In genomic region chr19:4140237-4140711, GRCh38 we compare ENCODE assay signal across 9 cellular contexts. TPM values are rescaled to one million over a fixed set of nuclear protein-coding genes. Genes with fewer than 3 reads are reported as not detected.
DNase-seq lines count a peak whose midpoint lies in the region; ATAC-seq and TF ChIP-seq lines count a peak whose summit lies in the region.
"Had no signal": no experiment of that assay in that cellular context is flagged by ENCODE, and none has a peak within 500 bp of the region (broad histone marks: within the 10 kb centered on the region; RNA-seq: fewer than 3 reads in every experiment).

No MANE protein-coding gene starts in this region.

- WGBS in gastroesophageal sphincter (ENCODE audit: low coverage in 1 of 2), 2 donors = 4% methylated on average over 8 of the region's 12 CpGs; no CpG with 5 or more reads in 1 of the 2 donors
- no CpG with 5 or more reads among the region's 12 CpGs for WGBS in trophoblast cell (ENCODE audit: extremely low coverage, insufficient coverage, insufficient read length)

- H2BK12ac ChIP-seq in trophoblast cell (ENCODE audit: low read length) = no peak overlapping the region

- H2BK120ac ChIP-seq in trophoblast cell (ENCODE audit: insufficient read depth, low read length, poor library complexity) = no peak overlapping the region

- H2BK5ac ChIP-seq in trophoblast cell (ENCODE audit: low read depth, low read length, poor library complexity) = no peak overlapping the region

- H3K36me3 ChIP-seq in gastroesophageal sphincter (no peaks in the 10 kb centered on the region), trophoblast cell (ENCODE audit: control insufficient read depth in 1 of 2, insufficient read depth in 2 of 2, low read length in 2 of 2) (no peaks in the 10 kb centered on the region)
- H3K36me3 ChIP-seq: neutrophil had no signal

- TF ChIP-seq CTCF in gastroesophageal sphincter (IDR thresholded peaks at IDR 0.05) (peak in 3 of 4 experiments; percentile 43 to 65 (median 51)), coronary artery (IDR thresholded peaks at IDR 0.05) (no peak)

- H2AFZ ChIP-seq in trophoblast cell (ENCODE audit: insufficient read depth, low read length, poor library complexity) = no peak overlapping the region

- H3K4me1 ChIP-seq in gastroesophageal sphincter = peaks cover 0 to 9% (median 0%) of the 10 kb centered on the region in 3 donors
- H3K4me1 ChIP-seq in trophoblast cell (ENCODE audit: control insufficient read depth in 1 of 2, insufficient read depth in 2 of 2, low read length in 2 of 2) = no peaks in the 10 kb centered on the region

- H3K18ac ChIP-seq in trophoblast cell (ENCODE audit: low read length) = no peak overlapping the region

- H3K27ac ChIP-seq in gastroesophageal sphincter (no peak overlapping the region), trophoblast cell (ENCODE audit: low read depth, low read length) (no peak overlapping the region), coronary artery (no peak overlapping the region)

- no peak overlapping the region for H3K4ac ChIP-seq in trophoblast cell (ENCODE audit: low read depth, low read length)

- no peak overlapping the region for H3K23ac ChIP-seq in trophoblast cell (ENCODE audit: low read length)

- no peak overlapping the region for H4K91ac ChIP-seq in trophoblast cell (ENCODE audit: low read depth, low read length)

- no peak overlapping the region for H4K12ac ChIP-seq in trophoblast cell (ENCODE audit: low read depth, low read length)

- H3K14ac ChIP-seq in trophoblast cell (ENCODE audit: low read length) = no peak overlapping the region

- H3K9me3 ChIP-seq in gastroesophageal sphincter (no peaks in the 10 kb centered on the region), trophoblast cell (ENCODE audit: insufficient read depth, low read depth, low read length) (no peaks in the 10 kb centered on the region)
- H3K9me3 ChIP-seq: neutrophil had no signal

- H3K4me3 ChIP-seq in gastroesophageal sphincter = no peak overlapping the region
- H3K4me3 ChIP-seq in trophoblast cell (ENCODE audit: low read depth, low read length) = no peak overlapping the region
- H3K4me3 ChIP-seq in coronary artery = no peak overlapping the region

- H3K27me3 ChIP-seq in gastroesophageal sphincter = peaks cover 35% of the 10 kb centered on the region
- no peaks in the 10 kb centered on the region for H3K27me3 ChIP-seq in trophoblast cell (ENCODE audit: insufficient read depth, low read length)

- no peak for TF ChIP-seq EP300 in gastroesophageal sphincter (IDR thresholded peaks at IDR 0.05)

- H3K79me2 ChIP-seq in trophoblast cell (ENCODE audit: control insufficient read depth, insufficient read depth, low read length, poor library complexity) = no peaks in the 10 kb centered on the region

- H3K9ac ChIP-seq in trophoblast cell (ENCODE audit: low read length) = no peak overlapping the region

- no peak overlapping the region for H3K4me2 ChIP-seq in trophoblast cell (ENCODE audit: low read length)

- peak overlapping the region; percentile 35 for H4K8ac ChIP-seq in trophoblast cell (ENCODE audit: low read depth, low read length)

- no peak for TF ChIP-seq POLR2A in gastroesophageal sphincter (IDR thresholded peaks at IDR 0.05)

- no peak overlapping the region for H2AK5ac ChIP-seq in trophoblast cell (ENCODE audit: low read length)

- peak; percentile 84 for ATAC-seq in gastroesophageal sphincter

- no peaks in the 10 kb centered on the region for H3K79me1 ChIP-seq in trophoblast cell (ENCODE audit: low read length)

- DNase-seq in CMK (ENCODE audit: low read depth) = peak; percentile 60
- DNase-seq in H4 (ENCODE audit: low spot score) = peak; percentile 75
- peak; percentile 55 for DNase-seq in NCI-H446 treated with DMSO at 0.1 percent for 48 hours (lab: John Stamatoyannopoulos, UW)
- peak; percentile 16 to 32 for DNase-seq in activated CD4-positive, alpha-beta T cell treated with anti-CD3 and anti-CD28 coated beads, Interleukin-2, amount 50 U/mL, for 48 hours
- DNase-seq in trophoblast cell = peak; percentile 23 to 72
- no peak for DNase-seq in mesenteric fat pad (ENCODE audit: low spot score)
- no peak for DNase-seq in coronary artery (ENCODE audit: low spot score)

RNA-seq across cellular contexts. Expression of gene CREB3L3, which starts 13.2 kb away (rescaled TPM):
- not detected in 2 replicates for total RNA-seq in H4 (2014; rRNA removed; shearing (Covaris generic))
- total RNA-seq in gastroesophageal sphincter = not detected
- 0.28 and 0.33 TPM in 2 replicates for polyA plus RNA-seq in trophoblast cell (2013)
- 1.00 TPM for total RNA-seq in mesenteric fat pad

RNA-seq across cellular contexts. Expression of gene MAP2K2, which starts 16.4 kb away (rescaled TPM):
- 79.8 and 84.3 TPM in 2 replicates for total RNA-seq in H4 (2014; rRNA removed; shearing (Covaris generic))
- total RNA-seq in gastroesophageal sphincter = 100 to 1,000 TPM in 1 of 4 donors, 10 to 100 TPM in 3; 53.3 to 112 (median 69.7) TPM
- 150 and 155 TPM in 2 replicates for polyA plus RNA-seq in trophoblast cell (2013)
- total RNA-seq in mesenteric fat pad = 110 TPM

RNA-seq across cellular contexts. Expression of gene SIRT6, which starts 42.1 kb away (rescaled TPM):
- 7.6 and 14.3 TPM in 2 replicates for total RNA-seq in H4 (2014; rRNA removed; shearing (Covaris generic))
- total RNA-seq in gastroesophageal sphincter (10 to 100 TPM; 10.0 to 35.0 (median 27.1) TPM), mesenteric fat pad (20.7 TPM)
- 16.3 and 18.5 TPM in 2 replicates for polyA plus RNA-seq in trophoblast cell (2013)

RNA-seq across cellular contexts. Expression of gene ANKRD24, which starts 42.2 kb away (rescaled TPM):
- 0.12 TPM in 1 of 2 replicates, not detected in the other for total RNA-seq in H4 (2014; rRNA removed; shearing (Covaris generic))
- 1 to 10 TPM in 3 of 4 donors, under 1 TPM in 1; 0.12 to 2.6 (median 1.2) TPM for total RNA-seq in gastroesophageal sphincter
- polyA plus RNA-seq in trophoblast cell (2013) = 0.18 and 0.27 TPM in 2 replicates
- total RNA-seq in mesenteric fat pad = 1.4 TPM

Comparison
In these comparisons a context has a peak if more than half of its experiments do, and no peak if none do; other contexts are left out.
1. DNase-seq: peak in CMK (single experiment), H4 (single experiment), NCI-H446 treated with DMSO at 0.1 percent for 48 hours (single experiment), activated CD4-positive, alpha-beta T cell treated with anti-CD3 and anti-CD28 coated beads, Interleukin-2, amount 50 U/mL, for 48 hours (2 of 2) and trophoblast cell (2 of 2); none in mesenteric fat pad (single experiment) and coronary artery (single experiment).